Comparison of ENCODE assay signal across 9 cellular contexts in genomic region chr7:43868181-43868580, GRCh38. TPM values are rescaled to one million over a fixed set of nuclear protein-coding genes. Genes with fewer than 3 reads are reported as not detected.
DNase-seq lines count a peak whose midpoint lies in the region; ATAC-seq and TF ChIP-seq lines count a peak whose summit lies in the region.
"Had no signal": no experiment of that assay in that cellular context is flagged by ENCODE, and none has a peak within 500 bp of the region (broad histone marks: within the 10 kb centered on the region; RNA-seq: fewer than 3 reads in every experiment).

No MANE protein-coding gene starts in this region.

- H3K27ac ChIP-seq in BLaER1, result no peak overlapping the region
- peak overlapping the region; percentile 46; the same call in 1 of the 2 replicates for H3K27ac ChIP-seq in KMS-11

- H3K27ac Mint-ChIP-seq in chondrocyte (ENCODE audit: unreplicated experiment) (no peak overlapping the region), natural killer cell (peak overlapping the region; percentile 95)

- H3K36me3 Mint-ChIP-seq in chondrocyte (ENCODE audit: low read depth) (peaks cover 17% of the 10 kb centered on the region), natural killer cell (no peaks in the 10 kb centered on the region)

- no peaks in the 10 kb centered on the region for H3K27me3 Mint-ChIP-seq in chondrocyte (ENCODE audit: low read depth)
- peaks cover 0 to 4% of the 10 kb centered on the region in 2 donors for H3K27me3 Mint-ChIP-seq in natural killer cell (ENCODE audit: low read depth in 2 of 2)

- H3K4me3 Mint-ChIP-seq in chondrocyte (ENCODE audit: unreplicated experiment), result peak overlapping the region; percentile 90
- peak overlapping the region; percentile 96 for H3K4me3 Mint-ChIP-seq in natural killer cell

- no peaks in the 10 kb centered on the region for H4K20me1 ChIP-seq in BLaER1
- H4K20me1 ChIP-seq in KMS-11 (ENCODE audit: insufficient read depth), result no peaks in the 10 kb centered on the region

- H3K27me3 ChIP-seq in BLaER1 (no peaks in the 10 kb centered on the region), KMS-11 (ENCODE audit: insufficient read depth, low read depth) (no peaks in the 10 kb centered on the region; the same call in 1 of the 2 replicates)

- H3K4me3 ChIP-seq in BLaER1, result peak overlapping the region; percentile 78
- H3K4me3 ChIP-seq in KMS-11 (IDR thresholded peaks at IDR 0.05; ENCODE audit: insufficient read depth, low read depth, low read length), result no peak overlapping the region

- no peak for DNase-seq in chondrocyte (ENCODE audit: low spot score)
- no peak for DNase-seq in natural killer cell
- no peak for DNase-seq in COLO829 (ENCODE audit: low spot score)
- DNase-seq: effector CD4-positive, alpha-beta T cell had no signal

- H3K4me1 Mint-ChIP-seq in chondrocyte (ENCODE audit: low read depth), result peaks cover 34% of the 10 kb centered on the region
- H3K4me1 Mint-ChIP-seq in natural killer cell, result peaks cover 16 to 21% of the 10 kb centered on the region in 2 donors

- H3K4me2 ChIP-seq in BLaER1 (peak overlapping the region; percentile 92), KMS-11 (peak overlapping the region; percentile 99)

- no peaks in the 10 kb centered on the region; the same call in 1 of the 2 replicates for H3K79me2 ChIP-seq in KMS-11 (ENCODE audit: insufficient read depth, low read depth)

- ATAC-seq in natural killer cell (no peak), GM18858 (IDR thresholded peaks at IDR 0.05; ENCODE audit: unreplicated experiment) (no peak), GM19328 (IDR thresholded peaks at IDR 0.05; ENCODE audit: unreplicated experiment) (no peak), GM21423 (IDR thresholded peaks at IDR 0.05; ENCODE audit: unreplicated experiment) (no peak)

- no peaks in the 10 kb centered on the region for H3K9me3 ChIP-seq in BLaER1

- H3K4me1 ChIP-seq in BLaER1, result peaks cover 34% of the 10 kb centered on the region
- peaks cover 18% of the 10 kb centered on the region for H3K4me1 ChIP-seq in KMS-11 (ENCODE audit: low read depth, poor library complexity, severe bottlenecking)

- peaks cover 28% of the 10 kb centered on the region for H3K36me3 ChIP-seq in BLaER1
- peaks cover 9% of the 10 kb centered on the region; the same call in 1 of the 2 replicates for H3K36me3 ChIP-seq in KMS-11 (ENCODE audit: insufficient read depth)

- no peaks in the 10 kb centered on the region for H3K9me3 Mint-ChIP-seq in chondrocyte (ENCODE audit: low read depth)
- no peaks in the 10 kb centered on the region for H3K9me3 Mint-ChIP-seq in natural killer cell

- H2AFZ ChIP-seq in KMS-11 (ENCODE audit: low read depth), result no peak overlapping the region

- TF ChIP-seq CTCF in KMS-11 (conservative IDR thresholded peaks at IDR 0.05; ENCODE audit: low read depth, low read length), result no peak
- no peak for TF ChIP-seq CTCF in chondrocyte (IDR thresholded peaks at IDR 0.05)
- no peak for TF ChIP-seq CTCF in natural killer cell (IDR thresholded peaks at IDR 0.05)

- intact Hi-C loops in natural killer cell (cut with micrococcal nuclease), result loop anchor here (2.0 kb wide), 1 partner anchor 59 kb away; the partner anchor contains the start of gene UBE2D4

- H3K9ac ChIP-seq in BLaER1, result peak overlapping the region; percentile 82; the same call in 1 of the 2 replicates
- H3K9ac ChIP-seq in KMS-11, result peak overlapping the region; percentile 62; the same call in 1 of the 2 replicates

RNA-seq across cellular contexts. Expression of gene MRPS24, which starts 1.1 kb away (rescaled TPM):
- 70.2 to 76.9 TPM (median 72.9 TPM) in 3 replicates for total RNA-seq in chondrocyte
- total RNA-seq in natural killer cell, result 10 to 100 TPM; 34.8 to 37.4 (median 35.7) TPM

RNA-seq across cellular contexts. Expression of gene URGCP, which starts 38.2 kb away (rescaled TPM):
- total RNA-seq in chondrocyte, result 24.4 to 31.3 TPM (median 25.4 TPM) in 3 replicates
- 10 to 100 TPM; 11.5 to 24.4 (median 21.5) TPM for total RNA-seq in natural killer cell

RNA-seq across cellular contexts. Expression of gene UBE2D4, which starts 58.1 kb away (rescaled TPM):
- total RNA-seq in chondrocyte (15.4 to 26.8 TPM (median 22.5 TPM) in 3 replicates), natural killer cell (10 to 100 TPM in 1 of 3 donors, 1 to 10 TPM in 2; 5.3 to 10.6 (median 9.6) TPM)
